In the genomic region with DNA sequence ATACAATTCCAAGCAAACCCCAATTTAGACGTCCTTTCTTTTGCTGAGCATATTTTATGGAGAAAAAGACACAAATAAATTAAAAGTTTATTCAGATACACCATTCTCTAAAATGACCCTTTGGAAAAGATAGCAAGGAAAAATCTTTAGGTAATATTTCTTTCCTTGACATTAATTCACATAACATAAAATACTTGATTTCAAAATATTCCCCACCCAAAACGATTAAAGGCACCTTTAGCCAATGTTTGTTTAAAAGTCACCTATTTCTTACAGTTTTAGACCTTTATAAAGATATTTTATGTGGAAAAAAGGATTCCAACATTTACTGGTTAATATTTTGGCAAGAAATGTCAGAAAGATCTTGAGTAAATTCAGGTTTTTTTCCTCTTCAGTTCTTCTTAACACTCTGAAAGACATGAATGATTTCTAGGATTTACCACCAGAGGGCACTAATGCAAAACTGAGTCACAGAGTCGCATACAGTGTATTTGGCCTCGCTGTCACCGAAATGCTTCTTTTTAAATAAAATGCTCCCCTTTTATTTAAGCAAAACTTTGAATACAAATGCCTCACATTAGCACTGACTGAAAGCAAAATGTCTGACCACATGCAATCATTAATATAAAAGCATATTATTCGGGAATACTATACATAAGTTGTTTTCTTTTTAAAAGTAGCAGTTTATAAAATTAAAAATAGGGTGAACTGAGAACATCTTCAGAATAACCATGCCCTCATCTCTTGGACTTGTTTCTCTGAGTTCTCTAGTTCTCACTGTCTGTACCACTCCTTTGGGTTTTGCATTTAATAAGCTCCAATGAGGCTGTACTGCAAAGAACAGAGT, we compare ENCODE assay signal across 8 cellular contexts.
DNase-seq lines count a peak whose midpoint lies in the region; ATAC-seq, FAIRE-seq and TF ChIP-seq lines count a peak whose summit lies in the region.

No MANE protein-coding gene starts in this region.

- no peaks in the 10 kb centered on the region for H3K9me3 ChIP-seq in prostate gland

- H3K27me3 ChIP-seq in foreskin keratinocyte (peaks cover 2% of the 10 kb centered on the region), prostate gland (replicated peaks; ENCODE audit: insufficient read depth) (no peaks in the 10 kb centered on the region)

- no peak overlapping the region for H3K4me3 ChIP-seq in AG10803 (ENCODE audit: low read length)
- no peak overlapping the region for H3K4me3 ChIP-seq in prostate gland

- H3K27ac ChIP-seq in foreskin keratinocyte: no peak overlapping the region
- H3K27ac ChIP-seq in prostate gland: no peak overlapping the region

- no peak for TF ChIP-seq POLR2A in prostate gland (IDR thresholded peaks at IDR 0.05)

- ATAC-seq in foreskin keratinocyte: peak; percentile 62
- no peak for ATAC-seq in esophagus mucosa

- no peaks in the 10 kb centered on the region for H3K36me3 ChIP-seq in prostate gland

- FAIRE-seq in TTC549 (lab: Jason Lieb, UNC): peak; percentile 48

- TF ChIP-seq CTCF in AG10803 (conservative IDR thresholded peaks at IDR 0.05; ENCODE audit: low read length) (peak; percentile 77), GM12872 (IDR thresholded peaks at IDR 0.05; ENCODE audit: insufficient read depth, low read depth, low read length) (peak; percentile 70), foreskin keratinocyte (conservative IDR thresholded peaks at IDR 0.05) (peak; percentile 75), prostate gland (IDR thresholded peaks at IDR 0.05) (peak; percentile 23 to 66 (median 63))

- peak; percentile 63 for DNase-seq in AG10803 (ENCODE audit: low read depth)
- peak; percentile 71 for DNase-seq in NCI-H2029 treated with DMSO at 0.1 percent for 48 hours (lab: John Stamatoyannopoulos, UW)
- DNase-seq in foreskin keratinocyte: peak in 1 of 2 donors; percentile 44
- DNase-seq in prostate gland (ENCODE audit: low spot score): peak; percentile 27
- no peak for DNase-seq in stimulated activated CD8-positive, alpha-beta memory T cell treated with anti-CD3 and anti-CD28 coated beads, Interleukin-4, amount 100 ng/mL, for 48 hours

- intact Hi-C loops in prostate gland (cut with DNase I): no loop called here

- WGBS in prostate gland: 33% methylated on average over 6 of the region's 6 CpGs

- H3K4me1 ChIP-seq in foreskin keratinocyte (no peaks in the 10 kb centered on the region), prostate gland (replicated peaks) (no peaks in the 10 kb centered on the region)
